ENCODE assay signal across 19 cellular contexts in the genomic region with DNA sequence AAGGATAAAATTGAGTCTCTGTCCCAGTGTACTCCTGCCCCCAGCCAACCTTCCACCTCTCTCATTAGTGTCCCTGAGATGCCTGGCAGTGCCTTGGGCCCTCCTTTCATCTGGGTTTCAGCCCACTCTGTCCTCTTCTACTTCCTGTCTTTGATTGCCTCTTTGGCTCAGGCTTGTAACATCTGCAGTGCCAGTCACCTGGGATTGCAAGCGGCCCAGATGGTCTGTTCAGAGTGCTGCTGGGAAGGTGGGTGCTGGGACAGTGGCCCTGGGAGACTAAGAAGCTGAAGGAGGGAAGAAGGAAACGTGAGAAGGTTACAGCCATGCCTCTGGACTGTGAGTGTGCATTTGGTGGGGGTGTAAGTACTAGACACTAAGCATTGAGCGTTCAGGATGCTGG.
"Had no signal": no experiment of that assay in that cellular context is flagged by ENCODE, and none has a peak within 500 bp of the region (broad histone marks: within the 10 kb centered on the region; RNA-seq: fewer than 3 reads in every experiment).

No MANE protein-coding gene starts in this region.

- ATAC-seq: foreskin keratinocyte; left cardiac atrium; lower lobe of right lung; natural killer cell treated with Interleukin-12 subunit alpha and Interleukin-12 subunit beta and Interleukin-15 and Interleukin-18, amount 100 ng/mL, for 72 hours; right lobe of liver; stimulated activated effector memory CD8-positive, alpha-beta T cell treated with anti-CD3 and anti-CD28 coated beads, Interleukin-12 subunit alpha, Interleukin-12 subunit beta, amount 100 ng/mL, for 72 hours; stimulated activated naive CD8-positive, alpha-beta T cell treated with anti-CD3 and anti-CD28 coated beads, Interleukin-15, Interleukin-2, amounts not matched to agents 100 U/mL and 50 U/mL, for 24 hours had no signal

- DNase-seq: effector CD4-positive, alpha-beta T cell; endodermal cell; erythroblast; foreskin keratinocyte; kidney; left cardiac atrium; left ventricle myocardium inferior; lower lobe of right lung; occipital lobe; retina; right lobe of liver; stimulated activated CD4-positive, alpha-beta T cell treated with anti-CD3 and anti-CD28 coated beads, Interleukin-4, amount 100 ng/mL, for 1 hour; stimulated activated CD8-positive, alpha-beta memory T cell treated with anti-CD3 and anti-CD28 coated beads, Interleukin-4, amount 100 ng/mL, for 48 hours; stimulated activated naive CD8-positive, alpha-beta T cell treated with anti-CD3 and anti-CD28 coated beads, Interleukin-15, Interleukin-2, amounts not matched to agents 100 U/mL and 50 U/mL, for 24 hours; tibial artery; upper lobe of left lung; uterus had no signal
